3 cellular contexts compared by ENCODE assay signal in genomic region chr5:178520851-178521250, GRCh38.
"Had no signal": no experiment of that assay in that cellular context is flagged by ENCODE, and none has a peak within 500 bp of the region (broad histone marks: within the 10 kb centered on the region; RNA-seq: fewer than 3 reads in every experiment).

No MANE protein-coding gene starts in this region.

- H3K4me3 ChIP-seq: GM12878 had no signal

- DNase-seq: GDM1, GF-D8 had no signal

- ATAC-seq: GM12878 had no signal
